In the genomic region with DNA sequence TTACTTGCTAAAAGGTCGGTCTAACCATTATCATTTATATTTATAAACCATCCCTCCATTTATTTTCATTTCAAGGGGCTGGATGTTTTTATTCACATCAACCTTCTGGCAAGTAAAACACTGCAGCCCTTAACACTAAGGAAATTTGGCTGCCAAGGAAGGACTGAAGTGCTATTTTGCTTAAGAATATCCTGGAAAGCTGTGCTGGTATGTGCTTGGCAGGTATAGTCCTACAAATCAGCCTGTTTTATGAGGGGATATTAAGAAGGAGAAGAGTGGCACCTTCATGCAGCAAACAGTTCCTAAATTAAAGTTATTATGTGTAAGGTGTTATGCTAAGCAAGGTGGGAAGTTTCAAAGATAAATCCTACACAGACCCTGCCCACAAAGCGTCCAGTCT, we compare ENCODE assay signal across 21 cellular contexts. TPM values are rescaled to one million over a fixed set of nuclear protein-coding genes. Genes with fewer than 3 reads are reported as not detected.
A peak's percentile ranks its signal among the peaks of the same experiment; 100 is the strongest.
DNase-seq lines count a peak whose midpoint lies in the region; ATAC-seq and TF ChIP-seq lines count a peak whose summit lies in the region.
"Had no signal": no experiment of that assay in that cellular context is flagged by ENCODE, and none has a peak within 500 bp of the region (broad histone marks: within the 10 kb centered on the region; RNA-seq: fewer than 3 reads in every experiment).

No MANE protein-coding gene starts in this region.

- H3K4me3 ChIP-seq in adipocyte (ENCODE audit: low read length) (peak overlapping the region; percentile 41), esophagus squamous epithelium (peak overlapping the region in 1 of 4 donors; percentile 13), psoas muscle (no peak overlapping the region), upper lobe of right lung (no peak overlapping the region)
- H3K4me3 ChIP-seq: lung had no signal

- intact Hi-C loops in esophagus squamous epithelium (cut with DNase I) (no loop called here), psoas muscle (cut with DNase I) (no loop called here), upper lobe of right lung (cut with DNase I) (no loop called here)

- peaks cover 31 to 51% of the 10 kb centered on the region in 2 donors for H3K4me1 Mint-ChIP-seq in effector memory CD8-positive, alpha-beta T cell (ENCODE audit: low read depth in 2 of 2)
- H3K4me1 Mint-ChIP-seq: B cell had no signal

- TF ChIP-seq CTCF in esophagus squamous epithelium (IDR thresholded peaks at IDR 0.05) (no peak), psoas muscle (IDR thresholded peaks at IDR 0.05) (no peak), upper lobe of right lung (IDR thresholded peaks at IDR 0.05) (no peak)

- no peaks in the 10 kb centered on the region for H3K27me3 ChIP-seq in adipocyte (replicated peaks; ENCODE audit: control insufficient read depth, insufficient read depth, low read length)
- no peaks in the 10 kb centered on the region for H3K27me3 ChIP-seq in esophagus squamous epithelium
- no peaks in the 10 kb centered on the region for H3K27me3 ChIP-seq in psoas muscle (ENCODE audit: insufficient read depth in 3 of 3, low read length in 2 of 3)
- H3K27me3 ChIP-seq in upper lobe of right lung = no peaks in the 10 kb centered on the region

- H3K9ac ChIP-seq in adipocyte (ENCODE audit: low read length) = peak overlapping the region; percentile 74

- ATAC-seq in psoas muscle (no peak), upper lobe of right lung (no peak)
- no peak for ATAC-seq in effector memory CD8-positive, alpha-beta T cell (replicated peaks)
- ATAC-seq: naive thymus-derived CD8-positive, alpha-beta T cell; stimulated activated naive B cell treated with anti-CD40 and anti-IgM and Interleukin-4, amounts not matched to agents 10 μg/mL and 1 μg/mL and 100 μg/mL, for 72 hours; T-cell had no signal

- peak overlapping the region in 3 of 4 donors; percentile 64 to 73 (median 66) for H3K27ac ChIP-seq in esophagus squamous epithelium
- H3K27ac ChIP-seq in psoas muscle = peak overlapping the region; percentile 57
- H3K27ac ChIP-seq in upper lobe of right lung = peak overlapping the region; percentile 14
- no peak overlapping the region for H3K27ac ChIP-seq in substantia nigra (ENCODE audit: low read depth, low read length, poor library complexity, severe bottlenecking)
- H3K27ac ChIP-seq: epithelial cell of prostate had no signal

- no peaks in the 10 kb centered on the region for H3K27me3 Mint-ChIP-seq in effector memory CD8-positive, alpha-beta T cell
- H3K27me3 Mint-ChIP-seq: B cell; stimulated activated naive B cell treated with anti-CD40 and anti-IgM and Interleukin-4, amounts not matched to agents 10 μg/mL and 1 μg/mL and 100 μg/mL, for 72 hours; T-cell had no signal

- H3K27ac Mint-ChIP-seq in effector memory CD8-positive, alpha-beta T cell = no peak overlapping the region
- H3K27ac Mint-ChIP-seq: activated naive CD4-positive, alpha-beta T cell treated with anti-CD3 and anti-CD28 coated beads for 36 hours; B cell; stimulated activated naive B cell treated with anti-CD40 and anti-IgM and Interleukin-4, amounts not matched to agents 10 μg/mL and 1 μg/mL and 100 μg/mL, for 72 hours; T-cell had no signal

- DNase-seq in adipocyte (ENCODE audit: low read depth) (no peak), esophagus squamous epithelium (lab: John Stamatoyannopoulos, UW) (no peak), psoas muscle (no peak), upper lobe of right lung (no peak), mucosa of gallbladder (ENCODE audit: low spot score) (no peak), substantia nigra (lab: John Stamatoyannopoulos, UW) (no peak)
- no peak for DNase-seq in effector memory CD8-positive, alpha-beta T cell
- DNase-seq: activated CD4-positive, alpha-beta T cell treated with anti-CD3 and anti-CD28 coated beads, Interleukin-2, amount 50 U/mL, for 48 hours; activated naive CD4-positive, alpha-beta T cell treated with anti-CD3 and anti-CD28 coated beads for 36 hours; activated T-cell treated with anti-CD3 and anti-CD28 coated beads, Interleukin-2, amount 50 U/mL, for 1 hour; cortex of kidney; H9; naive thymus-derived CD8-positive, alpha-beta T cell; NCI-H1930; NCI-H510A treated with DMSO at 0.1 percent for 48 hours; stimulated activated CD4-positive, alpha-beta T cell treated with anti-CD3 and anti-CD28 coated beads, Interleukin-15, amount 100 ng/mL, for 24 hours; stimulated activated naive B cell treated with anti-CD40 and anti-IgM and Interleukin-4, amounts not matched to agents 10 μg/mL and 1 μg/mL and 100 μg/mL, for 72 hours; T-cell had no signal

- H3K9me3 ChIP-seq in adipocyte (ENCODE audit: control insufficient read depth, low read length) (peaks cover 8% of the 10 kb centered on the region), esophagus squamous epithelium (peaks cover 0 to 4% (median 0%) of the 10 kb centered on the region in 3 donors), psoas muscle (peaks cover 5% of the 10 kb centered on the region), upper lobe of right lung (peaks cover 5% of the 10 kb centered on the region)

- H3K36me3 ChIP-seq in adipocyte (ENCODE audit: control insufficient read depth, insufficient read depth, low read length, severe bottlenecking) (no peaks in the 10 kb centered on the region), esophagus squamous epithelium (no peaks in the 10 kb centered on the region), psoas muscle (ENCODE audit: insufficient read depth in 1 of 2, low read depth in 1 of 2) (no peaks in the 10 kb centered on the region), upper lobe of right lung (no peaks in the 10 kb centered on the region)

- 61 to 82% methylated on average over 2 of the region's 2 CpGs for WGBS in esophagus squamous epithelium, 2 donors
- WGBS in psoas muscle, 3 donors = 63 to 71% (median 66%) methylated on average over 2 of the region's 2 CpGs

- no peaks in the 10 kb centered on the region for H3K36me3 Mint-ChIP-seq in effector memory CD8-positive, alpha-beta T cell (ENCODE audit: insufficient read depth)

- H3K4me1 ChIP-seq in adipocyte (ENCODE audit: control insufficient read depth, insufficient read depth, low read length) (peaks cover 49% of the 10 kb centered on the region), esophagus squamous epithelium (peaks cover 0 to 58% (median 16%) of the 10 kb centered on the region in 3 donors), psoas muscle (peaks cover 27% of the 10 kb centered on the region), upper lobe of right lung (peaks cover 47% of the 10 kb centered on the region)

- no peak overlapping the region for H3K4me3 Mint-ChIP-seq in effector memory CD8-positive, alpha-beta T cell
- H3K4me3 Mint-ChIP-seq: activated naive CD4-positive, alpha-beta T cell treated with anti-CD3 and anti-CD28 coated beads for 36 hours; B cell; H9; naive thymus-derived CD8-positive, alpha-beta T cell; stimulated activated naive B cell treated with anti-CD40 and anti-IgM and Interleukin-4, amounts not matched to agents 10 μg/mL and 1 μg/mL and 100 μg/mL, for 72 hours; T-cell had no signal

- no peak for TF ChIP-seq POLR2A in esophagus squamous epithelium (IDR thresholded peaks at IDR 0.05)

- H3K9me3 Mint-ChIP-seq in effector memory CD8-positive, alpha-beta T cell = no peaks in the 10 kb centered on the region

RNA-seq across cellular contexts. Expression of gene PHACTR2, which starts 9.8 kb away (rescaled TPM):
- total RNA-seq in esophagus squamous epithelium (10 to 100 TPM; 25.1 to 76.9 (median 45.1) TPM), psoas muscle (10 to 100 TPM; 30.0 to 48.8 (median 39.5) TPM), upper lobe of right lung (142 TPM), mucosa of gallbladder (57.6 TPM)
- polyA plus RNA-seq in psoas muscle = 1 to 10 TPM; 3.4 to 6.5 (median 4.6) TPM
